Comparison of ENCODE assay signal across 12 cellular contexts in genomic region chr17:7586673-7587419, GRCh38. TPM values are rescaled to one million over a fixed set of nuclear protein-coding genes. Genes with fewer than 3 reads are reported as not detected.
DNase-seq lines count a peak whose midpoint lies in the region; ATAC-seq and TF ChIP-seq lines count a peak whose summit lies in the region.
"Had no signal": no experiment of that assay in that cellular context is flagged by ENCODE, and none has a peak within 500 bp of the region (broad histone marks: within the 10 kb centered on the region; RNA-seq: fewer than 3 reads in every experiment).

No MANE protein-coding gene starts in this region.

- no peak for TF ChIP-seq EP300 in transverse colon (IDR thresholded peaks at IDR 0.05; ENCODE audit: low read depth)

- POLR2A ChIA-PET in MCF 10A (lab: Yijun Ruan, JAX): interaction anchor here (0.5 to 14.9 kb wide), 8 partner anchors 9 to 282 kb away, joined by 3 to 303 read pairs (median 28); partner anchors contain the start of genes CD68, FXR2, SAT2 and TP53

- peak overlapping the region; percentile 86 for H3K27ac Mint-ChIP-seq in MCF 10A (ENCODE audit: low read depth, unreplicated experiment)

- no peaks in the 10 kb centered on the region for H3K9me3 Mint-ChIP-seq in MCF 10A (ENCODE audit: unreplicated experiment)

- H3K4me1 Mint-ChIP-seq in MCF 10A (ENCODE audit: insufficient read depth, unreplicated experiment): peaks cover 47% of the 10 kb centered on the region

- intact Hi-C loops in MCF 10A (cut with micrococcal nuclease): loop anchor here (1.0 kb wide), 2 partner anchors 15 to 101 kb away; partner anchors contain the start of gene WRAP53
- intact Hi-C loops in breast epithelium (cut with DNase I; ENCODE audit: low total_unique reads): no loop called here
- intact Hi-C loops in transverse colon (cut with DNase I; ENCODE audit: low total_unique reads): loop anchor here (10.0 kb wide), 1 partner anchor 542 kb away; the partner anchor contains the start of gene SLC16A11
- intact Hi-C loops in upper lobe of right lung (cut with DNase I): no loop called here

- H3K27me3 Mint-ChIP-seq in MCF 10A (ENCODE audit: insufficient read depth, unreplicated experiment): no peaks in the 10 kb centered on the region

- CTCF ChIA-PET in MCF 10A (lab: Yijun Ruan, JAX): interaction anchor here (0.6 to 7.7 kb wide), 20 partner anchors 9 to 541 kb away, joined by 3 to 89 read pairs (median 4); partner anchors contain the start of genes CD68, FXR2, SENP3 and TMEM102

- 33 to 61% methylated on average over 1 to 9 of the region's 9 CpGs for WGBS in transverse colon (ENCODE audit: low coverage in 1 of 2), 2 donors

- BruUV-seq in MCF 10A (replicated peaks; lab: Mats Ljungman, UMichigan): no TSS peak

- peaks cover 30% of the 10 kb centered on the region for H3K36me3 Mint-ChIP-seq in MCF 10A (ENCODE audit: insufficient read depth, unreplicated experiment)

- peak overlapping the region; percentile 76 for H3K4me3 Mint-ChIP-seq in MCF 10A (ENCODE audit: unreplicated experiment)

- H3K4me3 ChIP-seq in breast epithelium (no peak overlapping the region), fibroblast of mammary gland (ENCODE audit: control insufficient read depth, low read depth, low read length) (no peak overlapping the region), transverse colon (no peak overlapping the region), upper lobe of right lung (no peak overlapping the region)
- H3K4me3 ChIP-seq: thoracic aorta had no signal

- DNase-seq in MCF 10A (ENCODE audit: unreplicated experiment) (peak; percentile 88), breast epithelium (ENCODE audit: low spot score in 2 of 2) (no peak), RKO (ENCODE audit: low spot score) (peak; percentile 48), fibroblast of mammary gland (ENCODE audit: low read depth) (no peak), transverse colon (peak; percentile 64), NCI-H524 (lab: John Stamatoyannopoulos, UW) (no peak), upper lobe of right lung (no peak)
- DNase-seq: GDM1, RPMI8226 had no signal

- H3K27me3 ChIP-seq in breast epithelium (no peaks in the 10 kb centered on the region), transverse colon (no peaks in the 10 kb centered on the region), upper lobe of right lung (no peaks in the 10 kb centered on the region)
- H3K27me3 ChIP-seq: neutrophil had no signal

- peak; percentile 60 for TF ChIP-seq CTCF in MCF 10A (IDR thresholded peaks at IDR 0.05; ENCODE audit: unreplicated experiment)
- peak in 1 of 3 donors; percentile 21 for TF ChIP-seq CTCF in breast epithelium (IDR thresholded peaks at IDR 0.05)
- TF ChIP-seq CTCF in fibroblast of mammary gland (conservative IDR thresholded peaks at IDR 0.05; ENCODE audit: control insufficient read depth, insufficient read depth, low read depth, low read length): peak; percentile 13
- TF ChIP-seq CTCF in transverse colon (IDR thresholded peaks at IDR 0.05): peak in 4 of 5 experiments; percentile 19 to 34 (median 34)
- TF ChIP-seq CTCF in upper lobe of right lung (IDR thresholded peaks at IDR 0.05): no peak

- H3K27ac ChIP-seq in breast epithelium: peak overlapping the region in 1 of 2 donors; percentile 48
- peak overlapping the region; percentile 29 to 46 (median 36) for H3K27ac ChIP-seq in transverse colon
- no peak overlapping the region for H3K27ac ChIP-seq in upper lobe of right lung

- no peaks in the 10 kb centered on the region for H3K36me3 ChIP-seq in breast epithelium
- peaks cover 0 to 9% (median 2%) of the 10 kb centered on the region in 4 donors for H3K36me3 ChIP-seq in transverse colon
- H3K36me3 ChIP-seq in upper lobe of right lung: peaks cover 24% of the 10 kb centered on the region

- in situ Hi-C loops in transverse colon (cut with MboI; ENCODE audit: low pct_ligation_motif_present in 1 of 4, low pct_unique_long_range_greater_than_20kb in 1 of 4, low sequenced_read_pairs in 3 of 4): no loop called here

- H3K9me3 ChIP-seq in breast epithelium: no peaks in the 10 kb centered on the region
- no peaks in the 10 kb centered on the region for H3K9me3 ChIP-seq in transverse colon
- no peaks in the 10 kb centered on the region for H3K9me3 ChIP-seq in upper lobe of right lung
- H3K9me3 ChIP-seq: neutrophil, thoracic aorta had no signal

- no peak for ATAC-seq in upper lobe of right lung
- no peak for ATAC-seq in HG03139 (IDR thresholded peaks at IDR 0.05; ENCODE audit: unreplicated experiment)

- TF ChIP-seq POLR2A in breast epithelium (IDR thresholded peaks at IDR 0.05) (no peak), transverse colon (IDR thresholded peaks at IDR 0.05) (no peak)

- H3K4me1 ChIP-seq in breast epithelium: peaks cover 14 to 21% of the 10 kb centered on the region in 2 donors
- peaks cover 21 to 56% (median 41%) of the 10 kb centered on the region in 4 donors for H3K4me1 ChIP-seq in transverse colon
- H3K4me1 ChIP-seq in upper lobe of right lung: peaks cover 26% of the 10 kb centered on the region

RNA-seq across cellular contexts. Expression of gene SOX15, which starts 3.0 kb away (rescaled TPM):
- total RNA-seq in MCF 10A (2022) (32.6 and 34.4 TPM in 2 replicates), breast epithelium (1 to 10 TPM; 1.3 to 4.1 (median 1.6) TPM), transverse colon (1 to 10 TPM in 2 of 4 donors, not detected in 2; 2.3 to 4.3 TPM), upper lobe of right lung (0.67 TPM)

RNA-seq across cellular contexts. Expression of gene MPDU1, which starts 3.2 kb away (rescaled TPM):
- total RNA-seq in MCF 10A (2022) (52.0 and 56.5 TPM in 2 replicates), breast epithelium (100 to 1,000 TPM in 1 of 3 donors, 10 to 100 TPM in 2; 66.6 to 140 (median 74.4) TPM), transverse colon (100 to 1,000 TPM in 3 of 4 donors, 10 to 100 TPM in 1; 97.9 to 312 (median 157) TPM), upper lobe of right lung (58.2 TPM)

RNA-seq across cellular contexts. Expression of gene CD68, which starts 7.4 kb away (rescaled TPM):
- total RNA-seq in MCF 10A (2022) (6.9 and 10.6 TPM in 2 replicates), breast epithelium (100 to 1,000 TPM in 1 of 3 donors, 10 to 100 TPM in 2; 49.8 to 220 (median 70.5) TPM), transverse colon (100 to 1,000 TPM in 1 of 4 donors, 10 to 100 TPM in 2, 1 to 10 TPM in 1; 3.8 to 102 (median 35.1) TPM), upper lobe of right lung (398 TPM)

RNA-seq across cellular contexts. Expression of gene SENP3, which starts 25.1 kb away (rescaled TPM):
- total RNA-seq in MCF 10A (2022) (66.9 and 67.3 TPM in 2 replicates), breast epithelium (10 to 100 TPM; 59.5 to 65.2 (median 62.3) TPM), transverse colon (100 to 1,000 TPM in 1 of 4 donors, 10 to 100 TPM in 3; 37.0 to 159 (median 45.2) TPM), upper lobe of right lung (57.6 TPM)

RNA-seq across cellular contexts. Expression of gene FXR2, which starts 27.9 kb away (rescaled TPM):
- total RNA-seq in MCF 10A (2022): 60.7 and 65.1 TPM in 2 replicates
- total RNA-seq in breast epithelium: 10 to 100 TPM; 22.8 to 33.9 (median 25.6) TPM
- total RNA-seq in transverse colon: 10 to 100 TPM; 11.7 to 25.4 (median 22.4) TPM
- 39.3 TPM for total RNA-seq in upper lobe of right lung

Comparison
In these comparisons a context has a peak if more than half of its experiments do, and no peak if none do; other contexts are left out.
1. DNase-seq: peak in MCF 10A (single experiment), RKO (single experiment) and transverse colon (single experiment); none in breast epithelium (0 of 2), fibroblast of mammary gland (single experiment), NCI-H524 (0 of 2) and upper lobe of right lung (single experiment).
2. intact Hi-C loops: an anchor here in MCF 10A (1.0 kb wide) and transverse colon (10.0 kb wide); none called in breast epithelium and upper lobe of right lung.